Comparison of ENCODE assay signal across 8 cellular contexts in the genomic region with DNA sequence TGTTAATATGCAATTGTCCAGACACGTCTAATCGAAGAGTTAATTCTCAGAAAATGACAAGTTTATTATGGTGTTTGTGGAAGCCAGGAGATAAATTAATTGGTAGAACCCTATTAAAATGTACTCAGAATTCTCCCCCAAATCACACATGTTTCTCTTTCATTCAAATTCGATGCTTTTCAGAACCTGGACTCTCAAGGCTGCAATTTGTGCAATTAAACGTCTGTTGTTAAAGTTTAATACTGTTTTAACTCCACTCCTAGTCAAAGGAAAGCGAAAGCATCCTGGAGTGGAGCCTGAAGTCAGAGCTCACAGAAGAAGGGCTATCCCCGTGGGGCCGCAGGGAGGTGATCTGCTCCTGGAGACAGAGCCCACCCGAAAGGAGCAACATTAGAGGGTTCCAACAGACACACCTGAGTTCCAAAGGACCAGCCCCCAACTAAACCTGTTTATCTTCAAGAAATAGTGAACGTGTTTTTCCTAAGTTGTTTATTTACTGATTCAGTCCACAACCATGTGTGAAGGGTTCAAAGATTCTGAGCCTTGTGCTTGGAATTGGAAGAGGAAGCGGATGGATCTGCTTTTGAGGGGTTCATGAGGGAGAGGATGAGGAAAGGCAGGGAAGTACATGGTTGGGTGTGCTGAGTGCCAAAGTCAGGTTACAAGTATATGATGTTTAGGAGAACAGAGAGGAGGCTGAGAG.
DNase-seq lines count a peak whose midpoint lies in the region; ATAC-seq, FAIRE-seq and TF ChIP-seq lines count a peak whose summit lies in the region.

No MANE protein-coding gene starts in this region.

- no peak for ATAC-seq in HG03432 (IDR thresholded peaks at IDR 0.05; ENCODE audit: unreplicated experiment)

- no peak for FAIRE-seq in bronchial epithelial cell (lab: Jason Lieb, UNC)

- H3K4me3 Mint-ChIP-seq in activated naive CD4-positive, alpha-beta T cell treated with anti-CD3 and anti-CD28 coated beads, Interleukin-2, amount 50 U/mL, for 24 hours: peak overlapping the region; percentile 90

- H3K27ac ChIP-seq in urinary bladder (ENCODE audit: low read depth): no peak overlapping the region

- H3K27me3 Mint-ChIP-seq in activated naive CD4-positive, alpha-beta T cell treated with anti-CD3 and anti-CD28 coated beads, Interleukin-2, amount 50 U/mL, for 24 hours: peaks cover 35% of the 10 kb centered on the region

- no peaks in the 10 kb centered on the region for H3K27me3 ChIP-seq in bronchial epithelial cell (ENCODE audit: control insufficient read depth, insufficient read depth, low read length)

- H3K4me3 ChIP-seq in bronchial epithelial cell (ENCODE audit: low read depth, low read length) (peak overlapping the region; percentile 19), urinary bladder (ENCODE audit: low read depth, low read length) (peak overlapping the region; percentile 27)

- H3K36me3 Mint-ChIP-seq in activated naive CD4-positive, alpha-beta T cell treated with anti-CD3 and anti-CD28 coated beads, Interleukin-2, amount 50 U/mL, for 24 hours: no peaks in the 10 kb centered on the region

- H3K4me1 Mint-ChIP-seq in activated naive CD4-positive, alpha-beta T cell treated with anti-CD3 and anti-CD28 coated beads, Interleukin-2, amount 50 U/mL, for 24 hours: peaks cover 19% of the 10 kb centered on the region

- H3K27ac Mint-ChIP-seq in activated naive CD4-positive, alpha-beta T cell treated with anti-CD3 and anti-CD28 coated beads, Interleukin-2, amount 50 U/mL, for 24 hours: no peak overlapping the region

- TF ChIP-seq CTCF in bronchial epithelial cell (IDR thresholded peaks at IDR 0.05; ENCODE audit: insufficient read depth, low read length, severe bottlenecking): no peak

- no peaks in the 10 kb centered on the region for H3K4me1 ChIP-seq in urinary bladder (ENCODE audit: insufficient read depth)

- no peak for DNase-seq in activated naive CD4-positive, alpha-beta T cell treated with Interleukin-2 at 50 U/mL for 16 hours
- DNase-seq in bronchial epithelial cell (ENCODE audit: low read depth): peak; percentile 5
- DNase-seq in medulla oblongata (ENCODE audit: extremely low spot score): peak; percentile 33
- DNase-seq in mesenteric fat pad (ENCODE audit: low spot score): no peak
- no peak for DNase-seq in COLO668 (lab: John Stamatoyannopoulos, UW; ENCODE audit: unreplicated experiment)

- WGBS in urinary bladder: 27% methylated on average over 10 of the region's 10 CpGs

- no peaks in the 10 kb centered on the region for H3K9me3 Mint-ChIP-seq in activated naive CD4-positive, alpha-beta T cell treated with anti-CD3 and anti-CD28 coated beads, Interleukin-2, amount 50 U/mL, for 24 hours

- H3K36me3 ChIP-seq in bronchial epithelial cell (ENCODE audit: control insufficient read depth, insufficient read depth, low read length): no peaks in the 10 kb centered on the region
- no peaks in the 10 kb centered on the region for H3K36me3 ChIP-seq in urinary bladder (ENCODE audit: insufficient read depth)

Comparison
In these comparisons a context has a peak if more than half of its experiments do, and no peak if none do; other contexts are left out.
1. DNase-seq: peak in bronchial epithelial cell (single experiment) and medulla oblongata (single experiment); none in activated naive CD4-positive, alpha-beta T cell treated with Interleukin-2 at 50 U/mL for 16 hours (single experiment), mesenteric fat pad (single experiment) and COLO668 (single experiment).